Comparison of ENCODE assay signal across 8 cellular contexts in the genomic region with DNA sequence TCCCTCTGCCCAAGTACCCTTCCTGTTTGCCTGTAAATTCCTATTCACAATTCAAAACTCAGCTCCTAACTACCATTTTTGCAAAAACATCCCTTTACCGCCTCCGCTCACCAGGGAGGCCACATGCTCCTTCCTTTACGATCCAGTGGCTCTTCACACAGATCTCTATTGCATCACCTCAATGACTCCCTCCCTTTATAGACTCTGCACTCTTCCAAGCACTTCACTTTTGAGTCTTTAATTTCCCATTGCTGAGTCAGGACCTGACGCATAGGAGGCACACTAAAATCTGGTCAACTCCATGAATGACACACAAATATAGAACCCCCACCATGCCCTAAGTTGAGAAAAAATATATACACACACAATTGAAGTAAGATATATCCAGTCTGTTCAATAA. TPM values are rescaled to one million over a fixed set of nuclear protein-coding genes. Genes with fewer than 3 reads are reported as not detected.
DNase-seq lines count a peak whose midpoint lies in the region; ATAC-seq and TF ChIP-seq lines count a peak whose summit lies in the region.

No MANE protein-coding gene starts in this region.

- H3K36me3 Mint-ChIP-seq in WTC11 = no peaks in the 10 kb centered on the region

- no peaks in the 10 kb centered on the region for H3K27me3 Mint-ChIP-seq in WTC11 (ENCODE audit: low read depth)

- DNase-seq in AG10803 (ENCODE audit: low read depth) = peak; percentile 76
- peak; percentile 2 to 18 for DNase-seq in HL-60 (ENCODE audit: low read depth in 1 of 2, low spot score in 1 of 2)
- DNase-seq in WTC11 (ENCODE audit: low spot score) = no peak
- DNase-seq in kidney glomerular epithelial cell (lab: John Stamatoyannopoulos, UW) = peak; percentile 78
- no peak for DNase-seq in SW 1271 (lab: John Stamatoyannopoulos, UW)
- DNase-seq in amygdala (lab: John Stamatoyannopoulos, UW) = no peak
- DNase-seq in COR-L47 (lab: John Stamatoyannopoulos, UW) = no peak

- H3K27ac ChIP-seq in HL-60 (replicated peaks) = no peak overlapping the region

- no peaks in the 10 kb centered on the region for H3K9me3 Mint-ChIP-seq in WTC11

- H3K27ac Mint-ChIP-seq in WTC11 = peak overlapping the region; percentile 57

- no peak for TF ChIP-seq CTCF in AG10803 (conservative IDR thresholded peaks at IDR 0.05; ENCODE audit: low read length)
- TF ChIP-seq CTCF in HL-60 (IDR thresholded peaks at IDR 0.05; ENCODE audit: insufficient read depth, low read length) = no peak
- no peak for TF ChIP-seq CTCF in WTC11 (IDR thresholded peaks at IDR 0.05)

- CTCF ChIA-PET in WTC11 (lab: Charles Lee) = interaction anchor here (1.2 kb wide), 1 partner anchor 55 kb away, joined by 4 read pairs; no protein-coding TSS in a partner anchor

- no peaks in the 10 kb centered on the region for H3K27me3 ChIP-seq in HL-60 (ENCODE audit: insufficient read depth, poor library complexity, severe bottlenecking)

- POLR2A ChIA-PET in WTC11 (lab: Charles Lee) = no interaction called here

- H3K4me3 ChIP-seq in AG10803 (ENCODE audit: low read length) (no peak overlapping the region), HL-60 (replicated peaks; ENCODE audit: insufficient read depth, low read length) (no peak overlapping the region)

- H3K4me1 Mint-ChIP-seq in WTC11 = peaks cover 11% of the 10 kb centered on the region

- no peak overlapping the region for H3K4me3 Mint-ChIP-seq in WTC11

- ATAC-seq in WTC11 (peak; percentile 41; the same call in 1 of the 2 replicates), HG02885 (IDR thresholded peaks at IDR 0.05; ENCODE audit: poor library complexity, unreplicated experiment) (no peak)

TF ChIP-seq in WTC11, 78 proteins besides CTCF, POLR2A, EP300 and RAD21:
- TF ChIP-seq NR1H2 (CRISPR knock-in tag; IDR thresholded peaks at IDR 0.05) (no peak), MAX (CRISPR knock-in tag; IDR thresholded peaks at IDR 0.05) (peak; percentile 81; the same call in 1 of the 2 replicates), GABPB1 (CRISPR knock-in tag; IDR thresholded peaks at IDR 0.05) (peak; percentile 60; the same call in 1 of the 2 replicates), E2F4 (CRISPR knock-in tag; IDR thresholded peaks at IDR 0.05; ENCODE audit: borderline replicate concordance, low read depth) (no peak)
- TF ChIP-seq, protein P1, sequence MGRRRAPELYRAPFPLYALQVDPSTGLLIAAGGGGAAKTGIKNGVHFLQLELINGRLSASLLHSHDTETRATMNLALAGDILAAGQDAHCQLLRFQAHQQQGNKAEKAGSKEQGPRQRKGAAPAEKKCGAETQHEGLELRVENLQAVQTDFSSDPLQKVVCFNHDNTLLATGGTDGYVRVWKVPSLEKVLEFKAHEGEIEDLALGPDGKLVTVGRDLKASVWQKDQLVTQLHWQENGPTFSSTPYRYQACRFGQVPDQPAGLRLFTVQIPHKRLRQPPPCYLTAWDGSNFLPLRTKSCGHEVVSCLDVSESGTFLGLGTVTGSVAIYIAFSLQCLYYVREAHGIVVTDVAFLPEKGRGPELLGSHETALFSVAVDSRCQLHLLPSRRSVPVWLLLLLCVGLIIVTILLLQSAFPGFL (CRISPR knock-in tag; IDR thresholded peaks at IDR 0.05; ENCODE audit: borderline replicate concordance) = no peak

RNA-seq across cellular contexts. Expression of gene PPP1R13B, which starts 45.9 kb away (rescaled TPM):
- 9.3 to 10.3 TPM (median 10.0 TPM) in 3 replicates for total RNA-seq in WTC11 (2021)

Comparison
In these comparisons a context has a peak if more than half of its experiments do, and no peak if none do; other contexts are left out.
1. DNase-seq: peak in AG10803 (single experiment), HL-60 (2 of 2) and kidney glomerular epithelial cell (single experiment); none in WTC11 (single experiment), SW 1271 (0 of 2), amygdala (0 of 56) and COR-L47 (single experiment).